15 cellular contexts compared by ENCODE assay signal in the genomic region with DNA sequence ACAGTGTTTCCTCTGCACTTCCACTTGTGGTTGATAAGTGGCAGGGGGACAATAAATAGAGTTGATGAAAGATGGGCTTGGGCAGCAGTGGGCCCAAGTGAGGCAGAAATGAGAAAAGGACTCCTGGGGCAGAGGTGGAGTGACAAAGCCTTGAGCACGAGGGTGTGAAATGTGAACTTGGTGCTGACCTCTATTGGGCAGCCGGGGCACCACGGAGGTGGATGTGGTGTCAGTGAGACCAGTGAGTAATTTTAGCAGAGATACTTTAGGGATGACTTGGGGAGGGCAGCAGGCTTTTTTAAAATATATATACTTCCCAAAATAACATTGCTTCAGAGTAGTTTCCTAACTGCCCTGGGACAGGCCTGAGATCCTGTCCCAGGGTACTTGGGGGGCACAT. TPM values are rescaled to one million over a fixed set of nuclear protein-coding genes. Genes with fewer than 3 reads are reported as not detected.
DNase-seq lines count a peak whose midpoint lies in the region; ATAC-seq and TF ChIP-seq lines count a peak whose summit lies in the region.
"Had no signal": no experiment of that assay in that cellular context is flagged by ENCODE, and none has a peak within 500 bp of the region (broad histone marks: within the 10 kb centered on the region; RNA-seq: fewer than 3 reads in every experiment).

No MANE protein-coding gene starts in this region.

- no peak overlapping the region for H3K4me3 ChIP-seq in HEK293 (ENCODE audit: low read depth, low read length)
- no peak overlapping the region for H3K4me3 ChIP-seq in right lobe of liver
- no peak overlapping the region for H3K4me3 ChIP-seq in lower lobe of right lung
- no peak overlapping the region for H3K4me3 ChIP-seq in thyroid gland (replicated peaks in 1 of 3)

- 0 out of 2 replicates have a peak overlapping the region, but pooled peaks have one; percentile 3 for H3K27ac Mint-ChIP-seq in WTC11
- no peak overlapping the region for H3K27ac Mint-ChIP-seq in activated CD8-positive, alpha-beta memory T cell treated with anti-CD3 and anti-CD28 coated beads, Interleukin-2, amount 10 ng/mL, durations not matched to agents 7 days and 5 days
- H3K27ac Mint-ChIP-seq: activated B cell treated with CpG ODN at 0.5 μM for 24 hours; stimulated activated naive B cell treated with anti-CD40 and anti-IgM and Interleukin-4, amounts not matched to agents 10 μg/mL and 1 μg/mL and 100 μg/mL, for 72 hours had no signal

- ATAC-seq in WTC11 (peak; percentile 81), right lobe of liver (peak in 3 of 4 donors; percentile 40 to 72 (median 46)), lower lobe of right lung (no peak)
- no peak for ATAC-seq in activated CD8-positive, alpha-beta memory T cell treated with anti-CD3 and anti-CD28 coated beads, Interleukin-2, amount 10 ng/mL, durations not matched to agents 7 days and 5 days
- ATAC-seq: stimulated activated naive B cell treated with anti-CD40 and anti-IgM and Interleukin-4, amounts not matched to agents 10 μg/mL and 1 μg/mL and 100 μg/mL, for 72 hours had no signal

- CTCF ChIA-PET in HEK293 (lab: Yijun Ruan, JAX), result interaction anchor here (1.1 kb wide), 1 partner anchor 164 kb away, joined by 5 read pairs; no protein-coding TSS in a partner anchor
- CTCF ChIA-PET in WTC11 (lab: Charles Lee), result interaction anchor here (1.0 to 1.3 kb wide), 4 partner anchors 65 to 176 kb away, joined by 3 to 6 read pairs (median 5); no protein-coding TSS in a partner anchor
- CTCF ChIA-PET in activated CD8-positive, alpha-beta memory T cell treated with anti-CD3 and anti-CD28 coated beads, Interleukin-2, amount 10 ng/mL, durations not matched to agents 7 days and 5 days (lab: Charles Lee), result no interaction called here

- H3K36me3 Mint-ChIP-seq in WTC11, result peaks cover 67% of the 10 kb centered on the region
- H3K36me3 Mint-ChIP-seq in activated CD8-positive, alpha-beta memory T cell treated with anti-CD3 and anti-CD28 coated beads, Interleukin-2, amount 10 ng/mL, durations not matched to agents 7 days and 5 days, result peaks cover 57% of the 10 kb centered on the region
- H3K36me3 Mint-ChIP-seq: CD4-positive, CD25-positive, alpha-beta regulatory T cell had no signal

- intact Hi-C loops in right lobe of liver (cut with DNase I), result no loop called here
- intact Hi-C loops in lower lobe of right lung (cut with DNase I), result no loop called here
- intact Hi-C loops in thyroid gland (cut with DNase I), result no loop called here

- POLR2A ChIA-PET in HEK293 (lab: Yijun Ruan, JAX), result no interaction called here
- POLR2A ChIA-PET in WTC11 (lab: Charles Lee), result interaction anchor here (0.7 kb wide), 1 partner anchor 96 kb away, joined by 4 read pairs; no protein-coding TSS in a partner anchor

- peaks cover 20% of the 10 kb centered on the region for H3K4me1 Mint-ChIP-seq in WTC11
- peaks cover 4% of the 10 kb centered on the region for H3K4me1 Mint-ChIP-seq in activated CD8-positive, alpha-beta memory T cell treated with anti-CD3 and anti-CD28 coated beads, Interleukin-2, amount 10 ng/mL, durations not matched to agents 7 days and 5 days
- H3K4me1 Mint-ChIP-seq: activated B cell treated with CpG ODN at 0.5 μM for 24 hours; CD4-positive, CD25-positive, alpha-beta regulatory T cell; stimulated activated naive B cell treated with anti-CD40 and anti-IgM and Interleukin-4, amounts not matched to agents 10 μg/mL and 1 μg/mL and 100 μg/mL, for 72 hours had no signal

- TF ChIP-seq CTCF in AG09319 (IDR thresholded peaks at IDR 0.05; ENCODE audit: low read depth, low read length) (peak; percentile 17), HEK293 (tag by site-specific recombination; IDR thresholded peaks at IDR 0.05) (peak; percentile 14; the same call in 1 of the 2 replicates), WTC11 (IDR thresholded peaks at IDR 0.05) (no peak), right lobe of liver (IDR thresholded peaks at IDR 0.05) (peak in 2 of 4 donors; percentile 15 to 16), lower lobe of right lung (IDR thresholded peaks at IDR 0.05) (no peak), thyroid gland (IDR thresholded peaks at IDR 0.05) (no peak)

- 30% methylated on average over 3 of the region's 3 CpGs for WGBS in right lobe of liver (ENCODE audit: insufficient coverage, low coverage, low lambda C conversion rate, missing lambda C conversion rate)
- 66 to 69% methylated on average over 3 of the region's 3 CpGs for WGBS in thyroid gland, 2 donors

- H3K27me3 ChIP-seq in right lobe of liver (no peaks in the 10 kb centered on the region), lower lobe of right lung (ENCODE audit: low read depth) (no peaks in the 10 kb centered on the region), thyroid gland (no peaks in the 10 kb centered on the region)

- DNase-seq in AG09319 (ENCODE audit: extremely low read depth, low read depth), result no peak
- peak; percentile 25 for DNase-seq in WTC11 (ENCODE audit: low spot score)
- no peak for DNase-seq in right lobe of liver
- no peak for DNase-seq in activated CD8-positive, alpha-beta memory T cell treated with anti-CD3 and anti-CD28 coated beads, Interleukin-2, amount 10 ng/mL, durations not matched to agents 7 days and 5 days
- no peak for DNase-seq in NCI-H446 (lab: John Stamatoyannopoulos, UW)
- DNase-seq in lower lobe of right lung, result no peak
- DNase-seq in thyroid gland, result no peak
- DNase-seq: activated B cell treated with CpG ODN at 0.5 μM for 24 hours; activated naive CD4-positive, alpha-beta T cell; CD4-positive, CD25-positive, alpha-beta regulatory T cell; stimulated activated CD4-positive, alpha-beta T cell treated with anti-CD3 and anti-CD28 coated beads, Interleukin-15, amount 100 ng/mL, for 24 hours; stimulated activated naive B cell treated with anti-CD40 and anti-IgM and Interleukin-4, amounts not matched to agents 10 μg/mL and 1 μg/mL and 100 μg/mL, for 72 hours had no signal

- no peaks in the 10 kb centered on the region for H3K9me3 ChIP-seq in HEK293 (ENCODE audit: control insufficient read depth, insufficient read depth, low read depth, low read length)
- H3K9me3 ChIP-seq in right lobe of liver, result no peaks in the 10 kb centered on the region
- no peaks in the 10 kb centered on the region for H3K9me3 ChIP-seq in lower lobe of right lung
- H3K9me3 ChIP-seq in thyroid gland, result no peaks in the 10 kb centered on the region

- H3K27me3 Mint-ChIP-seq in WTC11 (ENCODE audit: low read depth), result no peaks in the 10 kb centered on the region
- no peaks in the 10 kb centered on the region for H3K27me3 Mint-ChIP-seq in activated CD8-positive, alpha-beta memory T cell treated with anti-CD3 and anti-CD28 coated beads, Interleukin-2, amount 10 ng/mL, durations not matched to agents 7 days and 5 days
- H3K27me3 Mint-ChIP-seq: activated B cell treated with CpG ODN at 0.5 μM for 24 hours; CD4-positive, CD25-positive, alpha-beta regulatory T cell; stimulated activated naive B cell treated with anti-CD40 and anti-IgM and Interleukin-4, amounts not matched to agents 10 μg/mL and 1 μg/mL and 100 μg/mL, for 72 hours had no signal

- H3K9me3 Mint-ChIP-seq in WTC11, result no peaks in the 10 kb centered on the region
- no peaks in the 10 kb centered on the region for H3K9me3 Mint-ChIP-seq in activated CD8-positive, alpha-beta memory T cell treated with anti-CD3 and anti-CD28 coated beads, Interleukin-2, amount 10 ng/mL, durations not matched to agents 7 days and 5 days (ENCODE audit: low read depth)
- H3K9me3 Mint-ChIP-seq: activated B cell treated with CpG ODN at 0.5 μM for 24 hours; CD4-positive, CD25-positive, alpha-beta regulatory T cell; stimulated activated naive B cell treated with anti-CD40 and anti-IgM and Interleukin-4, amounts not matched to agents 10 μg/mL and 1 μg/mL and 100 μg/mL, for 72 hours had no signal

- H3K27ac ChIP-seq in HEK293 (ENCODE audit: extremely low read depth, low read depth, low read length) (no peak overlapping the region), right lobe of liver (no peak overlapping the region), lower lobe of right lung (no peak overlapping the region), thyroid gland (no peak overlapping the region)
- H3K27ac ChIP-seq: RWPE1 had no signal

- H3K36me3 ChIP-seq in HEK293 (ENCODE audit: control insufficient read depth in 2 of 2, insufficient read depth in 1 of 2, low read length in 2 of 2) (peaks cover 48 to 95% of the 10 kb centered on the region in 2 experiments), right lobe of liver (no peaks in the 10 kb centered on the region), lower lobe of right lung (no peaks in the 10 kb centered on the region), thyroid gland (no peaks in the 10 kb centered on the region)

- H3K4me1 ChIP-seq in HEK293 (ENCODE audit: control insufficient read depth, insufficient read depth, low read length) (no peaks in the 10 kb centered on the region), right lobe of liver (no peaks in the 10 kb centered on the region), lower lobe of right lung (no peaks in the 10 kb centered on the region), thyroid gland (no peaks in the 10 kb centered on the region)

- H3K4me3 Mint-ChIP-seq in WTC11, result no peak overlapping the region
- H3K4me3 Mint-ChIP-seq in activated CD8-positive, alpha-beta memory T cell treated with anti-CD3 and anti-CD28 coated beads, Interleukin-2, amount 10 ng/mL, durations not matched to agents 7 days and 5 days, result no peak overlapping the region
- H3K4me3 Mint-ChIP-seq: activated B cell treated with CpG ODN at 0.5 μM for 24 hours; CD4-positive, CD25-positive, alpha-beta regulatory T cell; stimulated activated naive B cell treated with anti-CD40 and anti-IgM and Interleukin-4, amounts not matched to agents 10 μg/mL and 1 μg/mL and 100 μg/mL, for 72 hours had no signal

- TF ChIP-seq POLR2A in right lobe of liver (IDR thresholded peaks at IDR 0.05) (no peak), thyroid gland (IDR thresholded peaks at IDR 0.05) (no peak)

TF ChIP-seq in WTC11, 78 proteins besides CTCF, POLR2A, EP300 and RAD21 (continues in another document):
- no peak for TF ChIP-seq NFATC4 (CRISPR knock-in tag; IDR thresholded peaks at IDR 0.05)

RNA-seq across cellular contexts. Expression of a gene that starts 30.6 kb away (rescaled TPM):
- total RNA-seq in WTC11 (2021) (0.11 to 0.28 TPM in 2 of 3 replicates, not detected in the other), right lobe of liver (not detected), lower lobe of right lung (not detected), thyroid gland (under 1 TPM in 2 of 4 donors, not detected in 2; 0.22 to 0.83 TPM)
- 1 to 10 TPM in 1 of 2 experiments, under 1 TPM in 1; 0.42 to 1.2 TPM for total RNA-seq in activated CD8-positive, alpha-beta memory T cell treated with anti-CD3 and anti-CD28 coated beads, Interleukin-2, amount 10 ng/mL, durations not matched to agents 7 days and 5 days
- total RNA-seq: activated B cell treated with CpG ODN at 0.5 μM for 24 hours; CD4-positive, CD25-positive, alpha-beta regulatory T cell; mucosa of gallbladder had no signal

RNA-seq across cellular contexts. Expression of a gene that starts 49.5 kb away (rescaled TPM):
- total RNA-seq in WTC11 (2021) (113 to 123 TPM (median 115 TPM) in 3 replicates), right lobe of liver (1 to 10 TPM in 5 of 6 experiments, under 1 TPM in 1; 0.56 to 8.3 (median 2.8) TPM), lower lobe of right lung (1.9 TPM), thyroid gland (1 to 10 TPM in 2 of 4 donors, under 1 TPM in 2; 0.39 to 2.0 (median 0.82) TPM)
- 100 to 1,000 TPM; 148 to 159 TPM for total RNA-seq in activated CD8-positive, alpha-beta memory T cell treated with anti-CD3 and anti-CD28 coated beads, Interleukin-2, amount 10 ng/mL, durations not matched to agents 7 days and 5 days

RNA-seq across cellular contexts. Expression of a gene that starts 56.8 kb away (rescaled TPM):
- total RNA-seq in WTC11 (2021) (not detected in 3 replicates), right lobe of liver (under 1 TPM in 2 of 6 experiments, not detected in 4; 0.15 to 0.31 TPM), lower lobe of right lung (1.1 TPM), thyroid gland (1 to 10 TPM in 1 of 4 donors, under 1 TPM in 1, not detected in 2; 0.44 to 1.0 TPM)
- not detected for total RNA-seq in activated CD8-positive, alpha-beta memory T cell treated with anti-CD3 and anti-CD28 coated beads, Interleukin-2, amount 10 ng/mL, durations not matched to agents 7 days and 5 days
- total RNA-seq: activated B cell treated with CpG ODN at 0.5 μM for 24 hours; CD4-positive, CD25-positive, alpha-beta regulatory T cell had no signal

Comparison
In these comparisons a context has a peak if more than half of its experiments do, and no peak if none do; other contexts are left out.
1. CTCF ChIP-seq: peak in AG09319 (single experiment) and HEK293 (single experiment); none in WTC11 (single experiment), lower lobe of right lung (single experiment) and thyroid gland (0 of 6).
2. ATAC-seq: peak in WTC11 (single experiment) and right lobe of liver (3 of 4); none in activated CD8-positive, alpha-beta memory T cell treated with anti-CD3 and anti-CD28 coated beads, Interleukin-2, amount 10 ng/mL, durations not matched to agents 7 days and 5 days (single experiment) and lower lobe of right lung (0 of 2).
3. RNA of a gene that starts 49.5 kb away (total RNA-seq): 148 to 159 TPM in activated CD8-positive, alpha-beta memory T cell treated with anti-CD3 and anti-CD28 coated beads, Interleukin-2, amount 10 ng/mL, durations not matched to agents 7 days and 5 days and 113 to 123 TPM in WTC11; 0.56 to 8.3 TPM in right lobe of liver, 1.9 TPM in lower lobe of right lung (single experiment) and 0.39 to 2.0 TPM in thyroid gland; every median in the first group is over 10 times any median in the second.